Comparison of ENCODE assay signal across 10 cellular contexts in the genomic region with DNA sequence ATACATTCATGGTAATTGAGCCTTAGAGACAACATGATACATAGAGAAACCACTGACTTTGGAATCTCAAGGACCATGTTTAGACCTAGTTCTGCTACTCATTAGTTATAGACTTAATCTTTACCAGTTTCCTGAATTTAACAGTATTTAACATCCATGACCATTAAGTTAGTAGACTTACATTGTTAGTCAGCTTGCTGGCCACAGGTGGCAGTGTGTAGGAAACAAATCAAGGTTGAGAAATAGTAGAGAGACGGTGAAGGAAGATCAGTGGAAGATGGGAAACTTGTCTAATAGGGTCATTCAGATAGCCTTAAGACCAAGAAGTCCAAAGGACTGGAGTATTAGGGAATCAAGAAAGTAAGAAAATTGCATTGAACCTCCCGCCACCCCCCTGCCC. TPM values are rescaled to one million over a fixed set of nuclear protein-coding genes. Genes with fewer than 3 reads are reported as not detected.
DNase-seq lines count a peak whose midpoint lies in the region; ATAC-seq, FAIRE-seq and TF ChIP-seq lines count a peak whose summit lies in the region.
"Had no signal": no experiment of that assay in that cellular context is flagged by ENCODE, and none has a peak within 500 bp of the region (broad histone marks: within the 10 kb centered on the region; RNA-seq: fewer than 3 reads in every experiment).

No MANE protein-coding gene starts in this region.

- no peak overlapping the region for H2BK12ac ChIP-seq in H9 (ENCODE audit: insufficient read length, low read depth, low read length)

- H2BK5ac ChIP-seq in H9 (ENCODE audit: insufficient read length, low read length), result no peak overlapping the region

- H3K79me1 ChIP-seq in H9 (ENCODE audit: insufficient read depth, low read depth, low read length, poor library complexity, severe bottlenecking), result no peaks in the 10 kb centered on the region

- no peak overlapping the region for H3K4me2 ChIP-seq in H9 (ENCODE audit: insufficient read depth, insufficient read length, low read length)

- peaks cover 8 to 11% of the 10 kb centered on the region in 2 experiments for H3K4me1 Mint-ChIP-seq in H9

- no peak overlapping the region for H3K4me3 ChIP-seq in liver (ENCODE audit: low read depth in 1 of 3, low read length in 3 of 3)

- H3K27ac Mint-ChIP-seq in H9, result peak overlapping the region in 1 of 3 experiments; percentile 72; a peak in 2 of 7 replicates
- H3K27ac Mint-ChIP-seq: activated T-helper 2 cell treated with anti-CD3 and anti-CD28 coated beads, Interferon-gamma antibody, Interleukin-2, Interleukin-4, amounts not matched to agents 10 μg/mL and 5 μg/mL and 100 μg/mL, durations not matched to agents 14 hours and 24 hours and 36 hours; dendritic cell treated with granulocyte-macrophage colony-stimulating factor and Interleukin-4, amounts not matched to agents 40 ng/mL and 50 ng/mL, for 4 days had no signal

- H3K9ac ChIP-seq in H9 (ENCODE audit: extremely low read depth, insufficient read length, low read length) (no peak overlapping the region), liver (ENCODE audit: low read depth in 1 of 2, low read length in 2 of 2) (no peak overlapping the region)

- no peak overlapping the region for H2AFZ ChIP-seq in H9 (ENCODE audit: low read length)

- no peak overlapping the region for H3K18ac ChIP-seq in H9 (ENCODE audit: insufficient read length, low read depth, low read length)

- FAIRE-seq in D721Med (lab: Jason Lieb, UNC), result no peak

- no peak overlapping the region for H2BK15ac ChIP-seq in H9 (ENCODE audit: low read depth, low read length)

- H3K27ac ChIP-seq in H9 (ENCODE audit: insufficient read length, low read depth, low read length) (no peak overlapping the region), VCaP (no peak overlapping the region), liver (ENCODE audit: low read depth in 1 of 2, low read length in 2 of 2) (no peak overlapping the region)

- WGBS in H9 (ENCODE audit: extremely low coverage, insufficient read length, low lambda C conversion rate), result no CpG with 5 or more reads among the region's 2 CpGs
- 96% methylated on average over 2 of the region's 2 CpGs for WGBS in liver

- H3K23me2 ChIP-seq in H9 (ENCODE audit: insufficient read length, low read depth, low read length, poor library complexity, severe bottlenecking), result no peaks in the 10 kb centered on the region

- peaks cover 4 to 48% (median 38%) of the 10 kb centered on the region in 3 experiments; a peak in 6 of 7 replicates for H3K36me3 Mint-ChIP-seq in H9 (ENCODE audit: insufficient read depth in 1 of 3, low read depth in 3 of 3)

- no peak overlapping the region for H2AK5ac ChIP-seq in H9 (ENCODE audit: insufficient read length, low read length)

- no peak overlapping the region for H3K4ac ChIP-seq in H9 (ENCODE audit: low read depth, low read length)

- H3K79me2 ChIP-seq in H9 (ENCODE audit: insufficient read depth, low read length), result no peaks in the 10 kb centered on the region

- no peaks in the 10 kb centered on the region for H4K20me1 ChIP-seq in H9 (ENCODE audit: control insufficient read depth, insufficient read depth, insufficient read length)

- peak; percentile 5 to 8 for TF ChIP-seq RAD21 in liver (IDR thresholded peaks at IDR 0.05)

- H3K56ac ChIP-seq in H9 (ENCODE audit: insufficient read length, low read depth, low read length), result no peak overlapping the region

- no peaks in the 10 kb centered on the region for H3K27me3 Mint-ChIP-seq in H9 (ENCODE audit: low read depth)
- H3K27me3 Mint-ChIP-seq: dendritic cell treated with granulocyte-macrophage colony-stimulating factor and Interleukin-4, amounts not matched to agents 40 ng/mL and 50 ng/mL, for 4 days had no signal

- H2BK20ac ChIP-seq in H9 (ENCODE audit: low read depth, low read length, poor library complexity, severe bottlenecking), result no peak overlapping the region

- no peak for DNase-seq in D721Med (ENCODE audit: insufficient read length, low spot score)
- DNase-seq in H9, result no peak
- DNase-seq in globus pallidus (ENCODE audit: low spot score), result no peak
- DNase-seq in stimulated activated naive CD4-positive, alpha-beta T cell treated with Interleukin-2 at 50 U/mL for 16 hours (lab: John Stamatoyannopoulos, UW), result no peak
- DNase-seq: NCI-H187 treated with DMSO at 0.1 percent for 48 hours had no signal

- H3K14ac ChIP-seq in H9 (ENCODE audit: insufficient read depth, low read length), result no peak overlapping the region

- H2BK120ac ChIP-seq in H9 (ENCODE audit: low read depth, low read length, poor library complexity, severe bottlenecking), result no peak overlapping the region

- no peak overlapping the region for H3K4me3 Mint-ChIP-seq in H9
- H3K4me3 Mint-ChIP-seq: dendritic cell treated with granulocyte-macrophage colony-stimulating factor and Interleukin-4, amounts not matched to agents 40 ng/mL and 50 ng/mL, for 4 days had no signal

- peaks cover 2 to 23% (median 9%) of the 10 kb centered on the region in 4 donors for H3K36me3 ChIP-seq in liver (ENCODE audit: control insufficient read depth in 4 of 4, insufficient read depth in 3 of 4, low read depth in 1 of 4, low read length in 3 of 4)

- no peaks in the 10 kb centered on the region for H3K9me3 Mint-ChIP-seq in H9
- H3K9me3 Mint-ChIP-seq: activated T-helper 2 cell treated with anti-CD3 and anti-CD28 coated beads, Interferon-gamma antibody, Interleukin-2, Interleukin-4, amounts not matched to agents 10 μg/mL and 5 μg/mL and 100 μg/mL, durations not matched to agents 14 hours and 24 hours and 36 hours; dendritic cell treated with granulocyte-macrophage colony-stimulating factor and Interleukin-4, amounts not matched to agents 40 ng/mL and 50 ng/mL, for 4 days had no signal

- TF ChIP-seq CTCF in D721Med (IDR thresholded peaks at IDR 0.05; ENCODE audit: insufficient read depth, missing control alignments) (peak; percentile 5), H9 (conservative IDR thresholded peaks at IDR 0.05) (peak; percentile 61), VCaP (conservative IDR thresholded peaks at IDR 0.05) (peak; percentile 62), liver (IDR thresholded peaks at IDR 0.05; ENCODE audit: low read depth, low read length, missing input control) (no peak)

- H3K9me3 ChIP-seq in H9 (ENCODE audit: control insufficient read depth, low read depth, low read length) (no peaks in the 10 kb centered on the region), liver (ENCODE audit: control insufficient read depth in 4 of 4, low read length in 3 of 4) (no peaks in the 10 kb centered on the region)

- no peak for ATAC-seq in GM18909 (IDR thresholded peaks at IDR 0.05; ENCODE audit: poor library complexity, unreplicated experiment)

- no peak overlapping the region for H3K23ac ChIP-seq in H9 (ENCODE audit: insufficient read length, low read depth, low read length)

- no peaks in the 10 kb centered on the region for H3K27me3 ChIP-seq in H9 (ENCODE audit: insufficient read depth, low read length)
- no peaks in the 10 kb centered on the region for H3K27me3 ChIP-seq in liver (ENCODE audit: control insufficient read depth in 4 of 4, insufficient read depth in 4 of 4, low read length in 3 of 4)

- no peak overlapping the region for H4K5ac ChIP-seq in H9 (ENCODE audit: insufficient read length, low read depth, low read length)

- 0 out of 2 replicates have a peak, but pooled peaks cover 3% of the 10 kb centered on the region for H3K4me1 ChIP-seq in H9 (ENCODE audit: insufficient read depth, low read length)
- H3K4me1 ChIP-seq in liver (ENCODE audit: control insufficient read depth in 4 of 4, insufficient read depth in 4 of 4, low read length in 3 of 4), result peaks cover 0 to 1% (median 0%) of the 10 kb centered on the region in 4 donors

- H4K91ac ChIP-seq in H9 (ENCODE audit: insufficient read length, low read depth, low read length), result no peak overlapping the region

- H3T11ph ChIP-seq in H9 (ENCODE audit: low read length), result no peak overlapping the region

- no peak overlapping the region for H4K8ac ChIP-seq in H9 (replicated peaks; ENCODE audit: insufficient read length, low read depth, low read length)

TF ChIP-seq in liver, 16 proteins besides CTCF, POLR2A, EP300 and RAD21 (continues in another document):
- TF ChIP-seq NR2F2 (IDR thresholded peaks at IDR 0.05) (no peak), EGR1 (IDR thresholded peaks at IDR 0.05; ENCODE audit: low read depth in 2 of 2) (no peak), ZBTB33 (IDR thresholded peaks at IDR 0.05) (no peak)

RNA-seq across cellular contexts. Expression of gene OMG, which starts 31.0 kb away (rescaled TPM):
- total RNA-seq in H9 (2021), result not detected in 2 replicates
- total RNA-seq in liver, result under 1 TPM; 0.05 to 0.25 TPM
- 1 to 10 TPM in 1 of 2 donors, under 1 TPM in 1; 0.13 to 2.1 TPM for polyA plus RNA-seq in liver

RNA-seq across cellular contexts. Expression of gene EVI2B, which starts 47.8 kb away (rescaled TPM):
- total RNA-seq in H9 (2021) (not detected in 2 replicates), liver (1 to 10 TPM; 2.8 to 3.5 TPM)
- 1 to 10 TPM; 4.0 to 5.8 TPM for polyA plus RNA-seq in liver

RNA-seq across cellular contexts. Expression of gene EVI2A, which starts 55.4 kb away (rescaled TPM):
- total RNA-seq in H9 (2021), result not detected in 2 replicates
- 1 to 10 TPM; 2.1 to 2.8 TPM for total RNA-seq in liver
- polyA plus RNA-seq in liver, result 1 to 10 TPM; 1.1 to 2.0 TPM
